8 cellular contexts compared by ENCODE assay signal in the genomic region with DNA sequence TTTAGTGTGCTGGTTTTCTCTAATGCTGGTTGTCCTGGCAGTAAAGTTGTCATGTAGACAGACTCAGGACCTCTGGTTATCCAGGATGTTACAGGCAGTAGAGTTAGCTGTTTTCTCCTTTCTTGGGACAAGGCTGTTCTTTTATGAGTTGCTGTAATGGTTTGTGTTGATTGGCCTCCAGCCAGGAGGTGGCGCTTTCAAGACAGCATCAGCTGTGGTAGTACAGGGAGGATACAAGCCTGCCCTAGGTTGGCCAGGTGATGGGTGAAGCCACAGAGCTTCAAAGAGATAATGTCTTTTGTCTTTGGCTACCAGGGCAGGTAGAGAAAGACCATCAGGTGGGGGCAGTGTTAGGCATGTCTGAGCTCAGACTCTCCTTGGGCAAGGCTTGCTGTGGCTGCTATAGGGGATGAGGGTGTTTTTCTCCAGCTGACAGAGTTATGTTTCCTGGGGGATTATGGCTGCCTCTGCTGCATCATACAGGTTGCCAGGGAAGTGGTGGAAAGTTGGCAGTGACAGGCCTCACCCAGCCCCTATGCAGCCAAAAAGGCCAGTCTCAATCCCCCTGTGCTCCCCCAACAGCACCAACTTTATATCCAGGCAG.
A peak's percentile ranks its signal among the peaks of the same experiment; 100 is the strongest.
DNase-seq lines count a peak whose midpoint lies in the region; ATAC-seq and TF ChIP-seq lines count a peak whose summit lies in the region.

No MANE protein-coding gene starts in this region.

- ATAC-seq in HG02642 (IDR thresholded peaks at IDR 0.05; ENCODE audit: poor library complexity, unreplicated experiment) (peak; percentile 78), activated B cell treated with CpG ODN at 0.5 μM for 24 hours (ENCODE audit: low read depth) (peak; percentile 82)

- H3K27me3 Mint-ChIP-seq in activated B cell treated with CpG ODN at 0.5 μM for 24 hours = no peaks in the 10 kb centered on the region
- H3K27me3 Mint-ChIP-seq in endodermal cell (ENCODE audit: insufficient read depth) = peaks cover 1% of the 10 kb centered on the region

- intact Hi-C loops in activated B cell treated with CpG ODN at 0.5 μM for 24 hours (cut with micrococcal nuclease) = loop anchor here (1.0 to 5.0 kb wide), 7 partner anchors 82 to 327 kb away; a partner anchor contains a TSS

- no peaks in the 10 kb centered on the region for H3K36me3 ChIP-seq in endodermal cell (ENCODE audit: control insufficient read depth, insufficient read depth, low read length)

- POLR2A ChIA-PET in activated B cell treated with CpG ODN at 0.5 μM for 24 hours (lab: Charles Lee) = interaction anchor here (0.6 to 1.2 kb wide), 6 partner anchors 81 to 242 kb away, joined by 3 to 12 read pairs (median 4); a partner anchor contains a TSS

- H3K36me3 Mint-ChIP-seq in activated B cell treated with CpG ODN at 0.5 μM for 24 hours (ENCODE audit: low read depth) (no peaks in the 10 kb centered on the region), endodermal cell (ENCODE audit: low read depth) (no peaks in the 10 kb centered on the region)

- CTCF ChIA-PET in activated B cell treated with CpG ODN at 0.5 μM for 24 hours (lab: Charles Lee) = interaction anchor here (0.7 to 4.3 kb wide), 27 partner anchors 12 to 612 kb away, joined by 3 to 76 read pairs (median 5); no protein-coding TSS in a partner anchor

- H3K27ac Mint-ChIP-seq in activated B cell treated with CpG ODN at 0.5 μM for 24 hours (no peak overlapping the region), endodermal cell (no peak overlapping the region)

- H3K4me3 Mint-ChIP-seq in activated B cell treated with CpG ODN at 0.5 μM for 24 hours (no peak overlapping the region), endodermal cell (no peak overlapping the region)

- H3K9me3 Mint-ChIP-seq in activated B cell treated with CpG ODN at 0.5 μM for 24 hours (no peaks in the 10 kb centered on the region), endodermal cell (peaks cover 34% of the 10 kb centered on the region)

- WGBS in endodermal cell (ENCODE audit: insufficient coverage in 1 of 2, insufficient read length in 1 of 2), 2 experiments = 74 to 83% methylated on average over 1 of the region's 1 CpG

- no peaks in the 10 kb centered on the region for H3K4me1 ChIP-seq in endodermal cell (ENCODE audit: control insufficient read depth, insufficient read depth, low read length)

- H3K4me3 ChIP-seq in endodermal cell (ENCODE audit: low read length) = no peak overlapping the region

- H3K27ac ChIP-seq in endodermal cell (ENCODE audit: low read depth, low read length) = no peak overlapping the region

- TF ChIP-seq CTCF in activated B cell treated with CpG ODN at 0.5 μM for 24 hours (IDR thresholded peaks at IDR 0.05) (no peak), endodermal cell (conservative IDR thresholded peaks at IDR 0.05) (peak; percentile 82)

- peaks cover 9% of the 10 kb centered on the region for H3K4me1 Mint-ChIP-seq in activated B cell treated with CpG ODN at 0.5 μM for 24 hours
- H3K4me1 Mint-ChIP-seq in endodermal cell = peaks cover 7% of the 10 kb centered on the region

- peak; percentile 59 for DNase-seq in CD1c-positive myeloid dendritic cell (ENCODE audit: extremely low spot score)
- peak; percentile 56 for DNase-seq in activated B cell treated with CpG ODN at 0.5 μM for 24 hours
- peak; percentile 93 for DNase-seq in endodermal cell
- DNase-seq in stimulated activated CD4-positive, alpha-beta T cell treated with anti-CD3 and anti-CD28 coated beads, Interleukin-1b, Interleukin-23, amount 100 ng/mL, for 48 hours = peak; percentile 74
- DNase-seq in NCI-H187 (lab: John Stamatoyannopoulos, UW) = no peak
- no peak for DNase-seq in hepatic stellate cell (ENCODE audit: low spot score)
- no peak for DNase-seq in GDM1 (lab: John Stamatoyannopoulos, UW)

- peaks cover 45% of the 10 kb centered on the region for H3K9me3 ChIP-seq in endodermal cell (ENCODE audit: control insufficient read depth, low read length)

- H3K27me3 ChIP-seq in endodermal cell (ENCODE audit: control insufficient read depth, insufficient read depth, low read length, poor library complexity, severe bottlenecking) = no peaks in the 10 kb centered on the region

- no peak overlapping the region for H3K9ac ChIP-seq in endodermal cell (ENCODE audit: extremely low read depth, low read length, poor library complexity, severe bottlenecking)

Comparison
In these comparisons a context has a peak if more than half of its experiments do, and no peak if none do; other contexts are left out.
1. DNase-seq: peak in CD1c-positive myeloid dendritic cell (single experiment), activated B cell treated with CpG ODN at 0.5 μM for 24 hours (single experiment), endodermal cell (single experiment) and stimulated activated CD4-positive, alpha-beta T cell treated with anti-CD3 and anti-CD28 coated beads, Interleukin-1b, Interleukin-23, amount 100 ng/mL, for 48 hours (single experiment); none in NCI-H187 (0 of 2), hepatic stellate cell (single experiment) and GDM1 (single experiment).